ENCODE assay signal across 1 cellular context in genomic region chr1:167721617-167722151, GRCh38.
TF ChIP-seq lines count a peak whose summit lies in the region.

MPZL1 (plus strand) TSS chr1:167721982; CDS start chr1:167722152, 170 bp downstream.

TF ChIP-seq in K562, 482 proteins besides CTCF, POLR2A, EP300 and RAD21 (continued from another document and continues in another):
- TF ChIP-seq ZNF609 (CRISPR knock-in tag; IDR thresholded peaks at IDR 0.05; ENCODE audit: borderline replicate concordance) (0 out of 2 replicates have a peak, but pooled peaks have one; percentile 32), RBFOX2 (IDR thresholded peaks at IDR 0.05; ENCODE audit: low read depth, low read length) (peak; percentile 83), TRIM24 (IDR thresholded peaks at IDR 0.05) (no peak), HINFP (tag; conservative IDR thresholded peaks at IDR 0.05; ENCODE audit: low read depth) (peak; percentile 35; the same call in 1 of the 2 replicates), FIP1L1 (IDR thresholded peaks at IDR 0.05; ENCODE audit: low read depth, low read length, poor library complexity, severe bottlenecking) (peak; percentile 60), ESRRA (IDR thresholded peaks at IDR 0.05; ENCODE audit: borderline replicate concordance, low read depth) (peak; percentile 32; the same call in 1 of the 2 replicates), ZBTB11 (CRISPR knock-in tag; IDR thresholded peaks at IDR 0.05) (peak in 1 of 3 experiments; percentile 46; a peak in 1 of 6 replicates), RFX5 (IDR thresholded peaks at IDR 0.05; ENCODE audit: low read depth, low read length) (0 out of 2 replicates have a peak, but pooled peaks have one; percentile 11), ZNF212 (CRISPR knock-in tag; IDR thresholded peaks at IDR 0.05) (no peak), NFYB (IDR thresholded peaks at IDR 0.05; ENCODE audit: extremely low read depth, insufficient read length) (peak; percentile 95), FOXP1 (CRISPR knock-in tag; IDR thresholded peaks at IDR 0.05) (0 out of 2 replicates have a peak, but pooled peaks have one; percentile 44), FOXA3 (CRISPR knock-in tag; conservative IDR thresholded peaks at IDR 0.05 in 1 of 2, IDR thresholded peaks at IDR 0.05 in 1 of 2) (0 out of 4 replicates have a peak, but pooled peaks of 1 of the 2 experiments have one; percentile 6), ZBTB40 (IDR thresholded peaks at IDR 0.05) (peak; percentile 64; the same call in 1 of the 2 replicates), ZBTB40 (CRISPR knock-in tag; IDR thresholded peaks at IDR 0.05) (no peak), ARID2 (IDR thresholded peaks at IDR 0.05) (no peak), HNRNPL (IDR thresholded peaks at IDR 0.05; ENCODE audit: low read depth, low read length) (no peak), ASH1L (IDR thresholded peaks at IDR 0.05; ENCODE audit: borderline replicate concordance, low read depth, partially characterized antibody) (peak; percentile 95), ZNF740 (CRISPR knock-in tag; IDR thresholded peaks at IDR 0.05) (peak; percentile 34; the same call in 1 of the 2 replicates), ZNF740 (tag; IDR thresholded peaks at IDR 0.05) (no peak), CHD2 (IDR thresholded peaks at IDR 0.05; ENCODE audit: low read depth, low read length) (peak; percentile 90), CHD1 (IDR thresholded peaks at IDR 0.05; ENCODE audit: low read length) (peak; percentile 30), TOE1 (IDR thresholded peaks at IDR 0.05; ENCODE audit: borderline replicate concordance) (no peak), TOE1 (CRISPR knock-in tag; IDR thresholded peaks at IDR 0.05; ENCODE audit: borderline replicate concordance, low read depth) (no peak), NRF1 (conservative IDR thresholded peaks at IDR 0.05 in 1 of 2, IDR thresholded peaks at IDR 0.05 in 1 of 2) (peak; percentile 36 to 52; a peak in 3 of 4 replicates), TBL1XR1 (IDR thresholded peaks at IDR 0.05; ENCODE audit: low read length in 2 of 2) (peak in 1 of 2 experiments; percentile 23; a peak in 1 of 4 replicates), PHF21A (IDR thresholded peaks at IDR 0.05; ENCODE audit: borderline replicate concordance, low read depth) (0 out of 2 replicates have a peak, but pooled peaks have one; percentile 54), RBM34 (IDR thresholded peaks at IDR 0.05; ENCODE audit: borderline replicate concordance, insufficient read depth, low read length) (peak; percentile 67; the same call in 1 of the 2 replicates), POLR2B (IDR thresholded peaks at IDR 0.05; ENCODE audit: low read depth, partially characterized antibody) (peak; percentile 42), E2F4 (CRISPR knock-in tag; IDR thresholded peaks at IDR 0.05; ENCODE audit: low read depth) (0 out of 2 replicates have a peak, but pooled peaks have one; percentile 38), ZNF436 (CRISPR knock-in tag; IDR thresholded peaks at IDR 0.05) (no peak), CREB3L1 (IDR thresholded peaks at IDR 0.05; ENCODE audit: borderline replicate concordance, low read depth) (peak; percentile 70; the same call in 1 of the 2 replicates), POLR2AphosphoS5 (IDR thresholded peaks at IDR 0.05; ENCODE audit: control insufficient read depth, insufficient read depth, low read depth, low read length) (peak; percentile 62; the same call in 1 of the 2 replicates)
